ENCODE assay signal across 26 cellular contexts in the genomic region with DNA sequence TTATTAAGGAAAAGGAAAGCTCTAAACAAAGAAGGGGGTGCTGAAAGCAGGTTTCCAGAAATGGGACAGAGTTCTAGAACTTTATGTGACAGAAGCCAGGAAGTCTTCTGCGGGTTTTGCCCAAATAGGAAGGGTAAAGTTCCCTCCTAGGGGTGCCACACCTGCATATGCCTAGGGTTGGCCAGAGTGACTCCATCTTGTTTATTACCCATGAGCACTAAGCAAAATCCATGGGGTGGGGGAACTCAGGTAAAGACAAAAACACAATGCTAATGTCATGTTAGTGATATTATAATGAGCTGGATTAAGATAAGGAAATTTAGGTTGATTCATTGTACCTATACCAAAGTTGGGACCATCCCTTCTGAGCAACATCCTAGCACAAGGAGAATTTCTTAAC.
"Had no signal": no experiment of that assay in that cellular context is flagged by ENCODE, and none has a peak within 500 bp of the region (broad histone marks: within the 10 kb centered on the region; RNA-seq: fewer than 3 reads in every experiment).

No MANE protein-coding gene starts in this region.

- H3K36me3 ChIP-seq: colonic mucosa, esophagus squamous epithelium, gastrocnemius medialis, heart right ventricle, left lung, lower lobe of right lung had no signal

- H3K4me1 ChIP-seq: colonic mucosa, esophagus squamous epithelium, gastrocnemius medialis, heart right ventricle, left lung, lower lobe of right lung had no signal

- DNase-seq: colonic mucosa; cortex of kidney; effector CD8-positive, alpha-beta T cell; effector memory CD8-positive, alpha-beta T cell; endodermal cell; erythroblast; esophagus squamous epithelium; foreskin fibroblast; foreskin melanocyte; gastrocnemius medialis; glutamatergic neuron; head of caudate nucleus; heart right ventricle; hippocampal formation; left cardiac atrium; left lung; left ventricle myocardium superior; lower lobe of right lung; mesenchymal stem cell; midbrain; naive thymus-derived CD4-positive, alpha-beta T cell had no signal

- FAIRE-seq: endometrium, islet of Langerhans, keratinocyte had no signal

- H3K27ac ChIP-seq: colonic mucosa, epithelial cell of prostate, esophagus squamous epithelium, gastrocnemius medialis, heart right ventricle, left lung, lower lobe of right lung had no signal

- H3K4me3 ChIP-seq: colonic mucosa, esophagus squamous epithelium, gastrocnemius medialis, heart right ventricle, left lung, lower lobe of right lung had no signal

- H3K9me3 ChIP-seq: colonic mucosa, esophagus squamous epithelium, gastrocnemius medialis, lower lobe of right lung had no signal

- ATAC-seq: effector memory CD8-positive, alpha-beta T cell; esophagus mucosa; gastrocnemius medialis; heart right ventricle; left cardiac atrium; left lung; left ventricle myocardium superior; lower lobe of right lung; naive thymus-derived CD4-positive, alpha-beta T cell had no signal

- H3K27me3 ChIP-seq: colonic mucosa, esophagus squamous epithelium, gastrocnemius medialis, heart right ventricle, left lung had no signal
